12 cellular contexts compared by ENCODE assay signal in the genomic region with DNA sequence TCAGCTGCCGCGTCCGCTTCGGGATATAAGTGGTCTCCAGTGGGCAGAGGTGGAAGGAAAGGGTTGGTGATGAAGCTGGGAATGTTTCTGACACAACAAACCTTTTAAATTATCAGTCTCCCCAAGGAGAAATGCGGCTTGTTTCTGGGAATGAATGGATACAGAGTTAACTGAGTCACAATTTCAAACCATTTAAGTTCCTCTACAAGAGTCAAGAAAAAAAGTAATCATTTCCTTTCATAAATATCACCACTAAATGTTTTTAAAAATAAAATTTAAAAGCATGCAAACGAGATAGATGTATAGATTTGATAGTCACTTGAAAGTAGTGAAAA. TPM values are rescaled to one million over a fixed set of nuclear protein-coding genes. Genes with fewer than 3 reads are reported as not detected.
A peak's percentile ranks its signal among the peaks of the same experiment; 100 is the strongest.
DNase-seq lines count a peak whose midpoint lies in the region; TF ChIP-seq lines count a peak whose summit lies in the region.
"Had no signal": no experiment of that assay in that cellular context is flagged by ENCODE, and none has a peak within 500 bp of the region (broad histone marks: within the 10 kb centered on the region; RNA-seq: fewer than 3 reads in every experiment).

No MANE protein-coding gene starts in this region.

- WGBS in thyroid gland, 2 donors: 58 to 59% methylated on average over 6 of the region's 6 CpGs

- H3K9me3 ChIP-seq in muscle layer of colon (ENCODE audit: low read length) (no peaks in the 10 kb centered on the region), thyroid gland (no peaks in the 10 kb centered on the region)

- H3K27me3 Mint-ChIP-seq in endothelial cell (ENCODE audit: unreplicated experiment): peaks cover 1% of the 10 kb centered on the region

- POLR2A ChIA-PET in RWPE1 (lab: Yijun Ruan, JAX; ENCODE audit: low non-redundant PET): no interaction called here

- no peaks in the 10 kb centered on the region for H3K27me3 ChIP-seq in muscle layer of colon (ENCODE audit: control insufficient read depth in 1 of 2, insufficient read depth in 2 of 2, low read length in 2 of 2)
- no peaks in the 10 kb centered on the region for H3K27me3 ChIP-seq in thyroid gland

- peaks cover 15% of the 10 kb centered on the region for H3K36me3 Mint-ChIP-seq in endothelial cell (ENCODE audit: low read depth, unreplicated experiment)

- DNase-seq in RWPE1 (ENCODE audit: low spot score) (no peak), endothelial cell (ENCODE audit: low spot score) (no peak), thyroid gland (no peak), NCI-H2081 treated with DMSO at 0.1 percent for 48 hours (lab: John Stamatoyannopoulos, UW) (no peak), globus pallidus (ENCODE audit: low spot score) (no peak)
- DNase-seq in activated CD4-positive, alpha-beta T cell treated with anti-CD3 and anti-CD28 coated beads, Interleukin-2, amount 50 U/mL, for 1 hour: no peak
- no peak for DNase-seq in activated CD4-positive, alpha-beta T cell treated with anti-CD3 and anti-CD28 coated beads for 48 hours
- DNase-seq: DND-41, GOT3, midbrain, NCI-H1436 had no signal

- no peak for TF ChIP-seq CTCF in RWPE1 (conservative IDR thresholded peaks at IDR 0.05; ENCODE audit: low read depth)
- TF ChIP-seq CTCF in endothelial cell (IDR thresholded peaks at IDR 0.05; ENCODE audit: unreplicated experiment): no peak
- no peak for TF ChIP-seq CTCF in thyroid gland (IDR thresholded peaks at IDR 0.05)

- H3K4me1 ChIP-seq in muscle layer of colon (ENCODE audit: insufficient read depth, low read length) (peaks cover 43% of the 10 kb centered on the region), thyroid gland (peaks cover 10% of the 10 kb centered on the region in 2 donors)

- peak overlapping the region; percentile 81 for H3K4me3 Mint-ChIP-seq in endothelial cell (ENCODE audit: unreplicated experiment)

- H3K9me3 Mint-ChIP-seq in endothelial cell (ENCODE audit: unreplicated experiment): no peaks in the 10 kb centered on the region

- no peak for TF ChIP-seq POLR2A in thyroid gland (IDR thresholded peaks at IDR 0.05)

- no peak overlapping the region for H3K27ac Mint-ChIP-seq in endothelial cell (ENCODE audit: unreplicated experiment)

- 0 out of 2 replicates have a peak overlapping the region, but pooled peaks have one; percentile 29 for H3K27ac ChIP-seq in RWPE1
- H3K27ac ChIP-seq in muscle layer of colon (ENCODE audit: low read depth, low read length): peak overlapping the region; percentile 69
- peak overlapping the region; percentile 37 to 57 (median 56) for H3K27ac ChIP-seq in thyroid gland

- H3K36me3 ChIP-seq in muscle layer of colon (ENCODE audit: insufficient read depth, low read length) (no peaks in the 10 kb centered on the region), thyroid gland (no peaks in the 10 kb centered on the region)

- intact Hi-C loops in thyroid gland (cut with DNase I): no loop called here

- H3K4me3 ChIP-seq in muscle layer of colon (ENCODE audit: low read depth in 1 of 2, low read length in 2 of 2) (peak overlapping the region; percentile 67 to 69), thyroid gland (replicated peaks in 1 of 3) (peak overlapping the region in 1 of 3 donors; percentile 18)

- peak overlapping the region; percentile 67 for H3K9ac ChIP-seq in muscle layer of colon (ENCODE audit: low read length)

- CTCF ChIA-PET in RWPE1 (lab: Yijun Ruan, JAX): interaction anchor here (0.7 to 2.2 kb wide), 5 partner anchors 44 to 208 kb away, joined by 3 to 10 read pairs (median 3); no protein-coding TSS in a partner anchor

- peaks cover 45% of the 10 kb centered on the region for H3K4me1 Mint-ChIP-seq in endothelial cell (ENCODE audit: unreplicated experiment)

RNA-seq across cellular contexts. Expression of a gene that starts 1.4 kb away (rescaled TPM):
- 63.8 TPM for total RNA-seq in endothelial cell (ENCODE audit: unreplicated experiment)
- 10 to 100 TPM; 16.0 to 27.9 (median 19.9) TPM for total RNA-seq in thyroid gland

RNA-seq across cellular contexts. Expression of a gene that starts 38.9 kb away (rescaled TPM):
- total RNA-seq in endothelial cell (ENCODE audit: unreplicated experiment) (5.7 TPM), thyroid gland (10 to 100 TPM; 22.1 to 34.9 (median 29.6) TPM)
